ENCODE assay signal across 6 cellular contexts in genomic region chr13:98795220-98795619, GRCh38. TPM values are rescaled to one million over a fixed set of nuclear protein-coding genes. Genes with fewer than 3 reads are reported as not detected.
"Had no signal": no experiment of that assay in that cellular context is flagged by ENCODE, and none has a peak within 500 bp of the region (broad histone marks: within the 10 kb centered on the region; RNA-seq: fewer than 3 reads in every experiment).

No MANE protein-coding gene starts in this region.

- H3K27me3 Mint-ChIP-seq: IgD-negative memory B cell had no signal

- ATAC-seq: HepG2 had no signal

- H3K4me1 Mint-ChIP-seq: GM23338, H9, IgD-negative memory B cell had no signal

- H3K9me3 Mint-ChIP-seq: GM23338, H9 had no signal

- H3K27ac Mint-ChIP-seq: GM23338, H9, IgD-negative memory B cell had no signal

- DNase-seq: H9, HCEC 1CT had no signal

- H3K4me3 Mint-ChIP-seq: GM23338, H9, IgD-negative memory B cell had no signal

RNA-seq across cellular contexts. Expression of gene SLC15A1, which starts 42.7 kb away (rescaled TPM):
- total RNA-seq: HT1080 had no signal
